18 cellular contexts compared by ENCODE assay signal in genomic region chrX:119027960-119028732, GRCh38. TPM values are rescaled to one million over a fixed set of nuclear protein-coding genes. Genes with fewer than 3 reads are reported as not detected.
"Had no signal": no experiment of that assay in that cellular context is flagged by ENCODE, and none has a peak within 500 bp of the region (broad histone marks: within the 10 kb centered on the region; RNA-seq: fewer than 3 reads in every experiment).

No MANE protein-coding gene starts in this region.

RNA-seq across cellular contexts. Expression of gene CT47C1, which starts 44.6 kb away (rescaled TPM):
- total RNA-seq: activated B cell treated with CpG ODN at 0.5 μM for 24 hours; activated CD4-positive, alpha-beta memory T cell treated with anti-CD3 and anti-CD28 coated beads for 36 hours; activated CD4-positive, alpha-beta T cell treated with anti-CD3 and anti-CD28 coated beads, Interleukin-2, amount 10 ng/mL, durations not matched to agents 24 days and 14 days; activated CD8-positive, alpha-beta memory T cell treated with anti-CD3 and anti-CD28 coated beads for 36 hours; activated CD8-positive, alpha-beta T cell treated with anti-CD3 and anti-CD28 coated beads for 36 hours; activated naive CD4-positive, alpha-beta T cell treated with anti-CD3 and anti-CD28 coated beads for 36 hours; activated naive CD4-positive, alpha-beta T cell treated with anti-CD3 and anti-CD28 coated beads, Interleukin-2, amount 50 U/mL, for 72 hours; activated naive CD8-positive, alpha-beta T cell treated with anti-CD3 and anti-CD28 coated beads for 36 hours; activated T-cell treated with anti-CD3 and anti-CD28 coated beads, Interleukin-2, amount 50 U/mL, for 4 hours; activated T-cell treated with anti-CD3 and anti-CD28 coated beads, Interleukin-2, amount 50 U/mL, for 72 hours; activated T-helper 1 cell treated with anti-CD3 and anti-CD28 coated beads, Interleukin-12 subunit alpha, Interleukin-12 subunit beta, Interleukin-2, Interleukin-4 antibody, amounts not matched to agents 30 ng/mL and 10 ng/mL and 1 ng/mL, durations not matched to agents 14 hours and 24 hours and 36 hours; activated T-helper 17 cell treated with anti-CD3 and anti-CD28 coated beads, Interleukin-2, amount 50 U/mL, for 72 hours; adrenal gland; ascending aorta; body of pancreas; breast epithelium; cardiac septum; cerebellum had no signal
- polyA plus RNA-seq: adrenal gland had no signal
